ENCODE assay signal across 19 cellular contexts in the genomic region with DNA sequence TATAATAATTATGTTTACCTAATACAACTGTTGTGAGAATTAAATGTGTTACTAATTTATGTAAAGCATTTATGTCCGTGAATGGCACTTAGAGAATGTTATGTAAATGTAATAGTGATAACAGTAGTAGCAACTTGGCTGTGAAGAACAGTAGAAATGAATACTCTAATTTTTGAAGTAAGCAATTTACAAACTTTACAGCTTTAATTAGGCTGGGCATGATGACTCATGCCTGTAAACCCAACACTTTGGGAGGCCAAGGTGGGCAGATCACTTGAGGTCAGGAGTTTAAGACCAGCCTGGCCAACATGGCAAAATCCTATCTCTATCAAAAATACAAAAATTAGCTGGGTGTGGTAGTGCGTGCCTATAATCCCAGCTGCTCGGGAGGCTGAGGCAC. TPM values are rescaled to one million over a fixed set of nuclear protein-coding genes. Genes with fewer than 3 reads are reported as not detected.
DNase-seq lines count a peak whose midpoint lies in the region; ATAC-seq and TF ChIP-seq lines count a peak whose summit lies in the region.
"Had no signal": no experiment of that assay in that cellular context is flagged by ENCODE, and none has a peak within 500 bp of the region (broad histone marks: within the 10 kb centered on the region; RNA-seq: fewer than 3 reads in every experiment).

No MANE protein-coding gene starts in this region.

- H3K4me1 ChIP-seq in HEK293 (ENCODE audit: control insufficient read depth, insufficient read depth, low read length): no peaks in the 10 kb centered on the region; the same call in 1 of the 2 replicates
- peaks cover 33 to 36% of the 10 kb centered on the region in 2 experiments for H3K4me1 ChIP-seq in neutrophil (ENCODE audit: control insufficient read depth in 1 of 2, insufficient read depth in 1 of 2, low read depth in 1 of 2, low read length in 1 of 2)
- H3K4me1 ChIP-seq: BLaER1, Caco-2 had no signal

- peak; percentile 46 for DNase-seq in NOMO-1 treated with dmso at 0.1 percent for 144 hours (lab: John Stamatoyannopoulos, UW; ENCODE audit: unreplicated experiment)
- DNase-seq in NOMO-1 (lab: John Stamatoyannopoulos, UW; ENCODE audit: unreplicated experiment in 2 of 2): no peak
- no peak for DNase-seq in left colon
- DNase-seq in NCI-H748 (lab: John Stamatoyannopoulos, UW; ENCODE audit: unreplicated experiment): no peak
- DNase-seq in activated T-cell treated with anti-CD3 and anti-CD28 coated beads, Interleukin-2, amount 50 U/mL, for 48 hours: no peak
- DNase-seq: ACHN; BE2C; C1 segment of cervical spinal cord; Caco-2; Calu3; CD4-positive, alpha-beta T cell; CD8-positive, alpha-beta T cell; DMS79 treated with DMSO at 0.1 percent for 48 hours; GF-D8 had no signal

- POLR2A ChIA-PET in HEK293 (lab: Yijun Ruan, JAX): no interaction called here

- no peaks in the 10 kb centered on the region for H3K9me3 ChIP-seq in HEK293 (ENCODE audit: control insufficient read depth, insufficient read depth, low read depth, low read length)
- no peaks in the 10 kb centered on the region for H3K9me3 ChIP-seq in neutrophil
- H3K9me3 ChIP-seq: BE2C, Caco-2 had no signal

- no peaks in the 10 kb centered on the region for H3K27me3 ChIP-seq in neutrophil
- H3K27me3 ChIP-seq: BE2C, BLaER1 had no signal

- intact Hi-C loops in left colon (cut with DNase I, micrococcal nuclease): no loop called here

- H3K27ac ChIP-seq in HEK293 (ENCODE audit: extremely low read depth, low read depth, low read length) (no peak overlapping the region), neutrophil (peak overlapping the region; percentile 35)
- H3K27ac ChIP-seq: 22Rv1, BLaER1 had no signal

- CTCF ChIA-PET in HEK293 (lab: Yijun Ruan, JAX): interaction anchor here (1.5 kb wide), 3 partner anchors 11 to 96 kb away, joined by 3 to 8 read pairs (median 5); no protein-coding TSS in a partner anchor

- no peak overlapping the region for H3K4me3 ChIP-seq in HEK293 (ENCODE audit: low read depth, low read length)
- H3K4me3 ChIP-seq in neutrophil (ENCODE audit: low read depth in 1 of 2, low read length in 1 of 2): no peak overlapping the region
- H3K4me3 ChIP-seq: BLaER1 had no signal

- TF ChIP-seq CTCF in HEK293 (tag by site-specific recombination; IDR thresholded peaks at IDR 0.05) (no peak), neutrophil (IDR thresholded peaks at IDR 0.05) (no peak)

- H3K36me3 ChIP-seq in HEK293 (ENCODE audit: control insufficient read depth in 2 of 2, insufficient read depth in 1 of 2, low read length in 2 of 2) (no peaks in the 10 kb centered on the region), neutrophil (no peaks in the 10 kb centered on the region)
- H3K36me3 ChIP-seq: BE2C, BLaER1 had no signal

- ATAC-seq in left colon (peak; percentile 35), HG02798 (IDR thresholded peaks at IDR 0.05; ENCODE audit: poor library complexity, unreplicated experiment) (no peak)
- ATAC-seq: CD8-positive, alpha-beta T cell had no signal

TF ChIP-seq in HEK293, 187 proteins besides CTCF, POLR2A, EP300 and RAD21 (continues in another document):
- no peak for TF ChIP-seq SETDB1 (IDR thresholded peaks at IDR 0.05; ENCODE audit: insufficient read length, low read length)
- no peak for TF ChIP-seq ZSCAN23 (tag by site-specific recombination; IDR thresholded peaks at IDR 0.05)
- TF ChIP-seq OVOL3 (tag by site-specific recombination; IDR thresholded peaks at IDR 0.05): no peak
- TF ChIP-seq ZBTB21 (tag by site-specific recombination; IDR thresholded peaks at IDR 0.05): no peak
- no peak for TF ChIP-seq ZNF311 (tag by site-specific recombination; IDR thresholded peaks at IDR 0.05; ENCODE audit: borderline replicate concordance)
- TF ChIP-seq ZNF747 (tag by site-specific recombination; IDR thresholded peaks at IDR 0.05): no peak
- TF ChIP-seq, protein P1, sequence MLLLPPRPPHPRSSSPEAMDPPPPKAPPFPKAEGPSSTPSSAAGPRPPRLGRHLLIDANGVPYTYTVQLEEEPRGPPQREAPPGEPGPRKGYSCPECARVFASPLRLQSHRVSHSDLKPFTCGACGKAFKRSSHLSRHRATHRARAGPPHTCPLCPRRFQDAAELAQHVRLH (tag by site-specific recombination; IDR thresholded peaks at IDR 0.05): no peak
- no peak for TF ChIP-seq ZNF202 (tag by site-specific recombination; IDR thresholded peaks at IDR 0.05; ENCODE audit: borderline replicate concordance)
- TF ChIP-seq, protein P2, sequence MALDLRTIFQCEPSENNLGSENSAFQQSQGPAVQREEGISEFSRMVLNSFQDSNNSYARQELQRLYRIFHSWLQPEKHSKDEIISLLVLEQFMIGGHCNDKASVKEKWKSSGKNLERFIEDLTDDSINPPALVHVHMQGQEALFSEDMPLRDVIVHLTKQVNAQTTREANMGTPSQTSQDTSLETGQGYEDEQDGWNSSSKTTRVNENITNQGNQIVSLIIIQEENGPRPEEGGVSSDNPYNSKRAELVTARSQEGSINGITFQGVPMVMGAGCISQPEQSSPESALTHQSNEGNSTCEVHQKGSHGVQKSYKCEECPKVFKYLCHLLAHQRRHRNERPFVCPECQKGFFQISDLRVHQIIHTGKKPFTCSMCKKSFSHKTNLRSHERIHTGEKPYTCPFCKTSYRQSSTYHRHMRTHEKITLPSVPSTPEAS (tag by site-specific recombination; IDR thresholded peaks at IDR 0.05): no peak
- TF ChIP-seq, protein P3, sequence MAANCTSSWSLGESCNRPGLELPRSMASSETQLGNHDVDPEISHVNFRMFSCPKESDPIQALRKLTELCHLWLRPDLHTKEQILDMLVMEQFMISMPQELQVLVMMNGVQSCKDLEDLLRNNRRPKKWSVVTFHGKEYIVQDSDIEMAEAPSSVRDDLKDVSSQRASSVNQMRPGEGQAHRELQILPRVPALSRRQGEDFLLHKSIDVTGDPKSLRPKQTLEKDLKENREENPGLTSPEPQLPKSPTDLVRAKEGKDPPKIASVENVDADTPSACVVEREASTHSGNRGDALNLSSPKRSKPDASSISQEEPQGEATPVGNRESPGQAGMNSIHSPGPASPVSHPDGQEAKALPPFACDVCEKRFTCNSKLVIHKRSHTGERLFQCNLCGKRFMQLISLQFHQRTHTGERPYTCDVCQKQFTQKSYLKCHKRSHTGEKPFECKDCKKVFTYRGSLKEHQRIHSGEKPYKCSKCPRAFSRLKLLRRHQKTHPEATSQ (tag by site-specific recombination; IDR thresholded peaks at IDR 0.05): no peak
- 0 out of 2 replicates have a peak, but pooled peaks have one; percentile 13 for TF ChIP-seq ZNF366 (tag by site-specific recombination; conservative IDR thresholded peaks at IDR 0.05)
- no peak for TF ChIP-seq ZNF394 (tag by site-specific recombination; IDR thresholded peaks at IDR 0.05; ENCODE audit: borderline replicate concordance)
- no peak for TF ChIP-seq ZEB2 (tag by site-specific recombination; IDR thresholded peaks at IDR 0.05)
- no peak for TF ChIP-seq ZNF280D (tag by site-specific recombination; IDR thresholded peaks at IDR 0.05)
- no peak for TF ChIP-seq ZNF391 (tag by site-specific recombination; IDR thresholded peaks at IDR 0.05; ENCODE audit: borderline replicate concordance, low read depth)
- TF ChIP-seq SCRT1 (tag by site-specific recombination; IDR thresholded peaks at IDR 0.05; ENCODE audit: borderline replicate concordance): no peak
- TF ChIP-seq, protein P4, sequence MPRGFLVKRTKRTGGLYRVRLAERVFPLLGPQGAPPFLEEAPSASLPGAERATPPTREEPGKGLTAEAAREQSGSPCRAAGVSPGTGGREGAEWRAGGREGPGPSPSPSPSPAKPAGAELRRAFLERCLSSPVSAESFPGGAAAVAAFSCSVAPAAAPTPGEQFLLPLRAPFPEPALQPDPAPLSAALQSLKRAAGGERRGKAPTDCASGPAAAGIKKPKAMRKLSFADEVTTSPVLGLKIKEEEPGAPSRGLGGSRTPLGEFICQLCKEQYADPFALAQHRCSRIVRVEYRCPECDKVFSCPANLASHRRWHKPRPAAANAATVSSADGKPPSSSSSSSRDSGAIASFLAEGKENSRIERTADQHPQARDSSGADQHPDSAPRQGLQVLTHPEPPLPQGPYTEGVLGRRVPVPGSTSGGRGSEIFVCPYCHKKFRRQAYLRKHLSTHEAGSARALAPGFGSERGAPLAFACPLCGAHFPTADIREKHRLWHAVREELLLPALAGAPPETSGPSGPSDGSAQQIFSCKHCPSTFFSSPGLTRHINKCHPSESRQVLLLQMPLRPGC (tag by site-specific recombination; IDR thresholded peaks at IDR 0.05): 0 out of 2 replicates have a peak, but pooled peaks have one; percentile 31
- TF ChIP-seq ZNF830 (tag by site-specific recombination; IDR thresholded peaks at IDR 0.05; ENCODE audit: low read depth): no peak
- no peak for TF ChIP-seq ZNF19 (tag by site-specific recombination; IDR thresholded peaks at IDR 0.05; ENCODE audit: low read depth)
- TF ChIP-seq ZNF473 (tag by site-specific recombination; IDR thresholded peaks at IDR 0.05): no peak
- TF ChIP-seq ZNF214 (tag by site-specific recombination; IDR thresholded peaks at IDR 0.05; ENCODE audit: borderline replicate concordance): no peak
- no peak for TF ChIP-seq ZBTB20 (tag by site-specific recombination; IDR thresholded peaks at IDR 0.05)
- TF ChIP-seq ZNF184 (tag by site-specific recombination; IDR thresholded peaks at IDR 0.05): no peak

RNA-seq across cellular contexts. Expression of gene IREB2, which starts 33.9 kb away (rescaled TPM):
- total RNA-seq in left colon: 10 to 100 TPM; 54.2 to 65.2 TPM
